Comparison of ENCODE assay signal across 1 cellular context in genomic region chrX:1487401-1487800, GRCh38.
TF ChIP-seq lines count a peak whose summit lies in the region.

No MANE protein-coding gene starts in this region.

TF ChIP-seq in K562, 482 proteins besides CTCF, POLR2A, EP300 and RAD21:
- no peak for TF ChIP-seq EP400 (IDR thresholded peaks at IDR 0.05)
- no peak for TF ChIP-seq POLR3A (IDR thresholded peaks at IDR 0.05; ENCODE audit: borderline replicate concordance, extremely low read depth, insufficient read depth, insufficient read length)
- no peak for TF ChIP-seq THAP7 (CRISPR knock-in tag; IDR thresholded peaks at IDR 0.05)
- TF ChIP-seq SRF (CRISPR knock-in tag; IDR thresholded peaks at IDR 0.05): no peak
- TF ChIP-seq KLF6 (CRISPR knock-in tag; IDR thresholded peaks at IDR 0.05; ENCODE audit: borderline replicate concordance): no peak
- TF ChIP-seq CHD2 (IDR thresholded peaks at IDR 0.05; ENCODE audit: low read depth, low read length): no peak
- no peak for TF ChIP-seq ZNF586 (CRISPR knock-in tag; conservative IDR thresholded peaks at IDR 0.05)
- TF ChIP-seq HNRNPL (IDR thresholded peaks at IDR 0.05; ENCODE audit: low read depth, low read length): no peak
- no peak for TF ChIP-seq ZNF133 (CRISPR knock-in tag; IDR thresholded peaks at IDR 0.05)
- no peak for TF ChIP-seq HNRNPH1 (optimal IDR thresholded peaks at IDR 0.05; ENCODE audit: low read depth, low read length)
- TF ChIP-seq ZNF384 (IDR thresholded peaks at IDR 0.05; ENCODE audit: low read depth, low read length): no peak
- no peak for TF ChIP-seq SMAD4 (CRISPR knock-in tag; conservative IDR thresholded peaks at IDR 0.05)
- no peak for TF ChIP-seq BRF1 (IDR thresholded peaks at IDR 0.05; ENCODE audit: borderline replicate concordance, extremely low read depth, insufficient read length)
